Comparison of ENCODE assay signal across 11 cellular contexts in the genomic region with DNA sequence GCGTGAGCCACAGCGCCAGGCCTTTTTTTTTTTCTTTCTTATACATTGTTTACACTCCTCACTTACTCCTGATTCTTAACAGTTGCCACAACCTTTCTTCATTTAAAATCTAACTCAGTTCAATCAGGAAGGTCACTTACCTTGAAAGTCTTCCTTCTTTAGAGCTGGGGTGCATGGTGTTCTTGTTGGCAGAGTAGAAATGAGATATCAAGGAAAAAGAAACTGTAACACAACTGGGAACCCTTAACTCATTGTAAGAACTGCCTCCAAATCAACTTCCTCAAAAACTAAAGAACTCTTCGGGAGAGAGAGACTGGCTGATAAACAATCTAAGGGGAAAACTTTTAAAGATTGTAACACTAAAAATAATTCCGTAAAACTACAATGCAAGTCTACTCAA. TPM values are rescaled to one million over a fixed set of nuclear protein-coding genes. Genes with fewer than 3 reads are reported as not detected.
DNase-seq lines count a peak whose midpoint lies in the region; ATAC-seq, FAIRE-seq and TF ChIP-seq lines count a peak whose summit lies in the region.
"Had no signal": no experiment of that assay in that cellular context is flagged by ENCODE, and none has a peak within 500 bp of the region (broad histone marks: within the 10 kb centered on the region; RNA-seq: fewer than 3 reads in every experiment).

No MANE protein-coding gene starts in this region.

- H3K27me3 Mint-ChIP-seq in T-helper 1 cell treated with Interleukin-12 subunit alpha and Interleukin-12 subunit beta and Interleukin-4 antibody, amounts not matched to agents 30 μg/mL and 1 μg/mL, for 36 hours (ENCODE audit: low read depth) = no peaks in the 10 kb centered on the region
- H3K27me3 Mint-ChIP-seq: activated CD4-positive, alpha-beta memory T cell treated with anti-CD3 and anti-CD28 coated beads, Interleukin-2, amount 10 ng/mL, durations not matched to agents 7 days and 5 days had no signal

- peaks cover 2% of the 10 kb centered on the region for H3K36me3 Mint-ChIP-seq in T-helper 1 cell treated with Interleukin-12 subunit alpha and Interleukin-12 subunit beta and Interleukin-4 antibody, amounts not matched to agents 30 μg/mL and 1 μg/mL, for 36 hours (ENCODE audit: low read depth)

- H3K27me3 ChIP-seq in Loucy (ENCODE audit: insufficient read depth, low read length, poor library complexity, severe bottlenecking) (no peaks in the 10 kb centered on the region), K562 (ENCODE audit: control insufficient read depth in 2 of 2, insufficient read depth in 2 of 2, low read length in 2 of 2) (no peaks in the 10 kb centered on the region), smooth muscle cell (ENCODE audit: low read depth) (no peaks in the 10 kb centered on the region)
- H3K27me3 ChIP-seq: tibial artery had no signal

- WGBS in K562 (ENCODE audit: insufficient coverage, low coverage, missing lambda C conversion rate) = 23% methylated on average over 2 of the region's 4 CpGs
- 80% methylated on average over 4 of the region's 4 CpGs for WGBS in smooth muscle cell (ENCODE audit: low lambda C conversion rate)
- 77 to 79% methylated on average over 4 of the region's 4 CpGs for WGBS in lower leg skin, 2 donors

- no peak for TF ChIP-seq CTCF in Loucy (conservative IDR thresholded peaks at IDR 0.05; ENCODE audit: low read length)
- no peak for TF ChIP-seq CTCF in K562 (IDR thresholded peaks at IDR 0.05 in 2 of 3, conservative IDR thresholded peaks at IDR 0.05 in 1 of 3; ENCODE audit: insufficient read depth in 2 of 3, low read depth in 1 of 3, low read length in 3 of 3)
- no peak for TF ChIP-seq CTCF in smooth muscle cell (IDR thresholded peaks at IDR 0.05; ENCODE audit: borderline replicate concordance, insufficient read depth, poor library complexity, severe bottlenecking)
- no peak for TF ChIP-seq CTCF in lower leg skin (IDR thresholded peaks at IDR 0.05)

- TF ChIP-seq RAD21 in K562 (CRISPR knock-in tag; conservative IDR thresholded peaks at IDR 0.05 in 1 of 2, IDR thresholded peaks at IDR 0.05 in 1 of 2) = no peak

- no peak overlapping the region for H2AFZ ChIP-seq in Loucy (ENCODE audit: low read length)
- peak overlapping the region; percentile 47; the same call in 1 of the 2 replicates for H2AFZ ChIP-seq in K562 (ENCODE audit: low read depth, low read length)
- no peak overlapping the region for H2AFZ ChIP-seq in smooth muscle cell (ENCODE audit: low read depth)

- in situ Hi-C loops in K562 (cut with MboI) = no loop called here

- H3K36me3 ChIP-seq in Loucy (ENCODE audit: insufficient read depth, low read length) = no peaks in the 10 kb centered on the region
- H3K36me3 ChIP-seq in K562 (ENCODE audit: control insufficient read depth, insufficient read depth, low read length) = no peaks in the 10 kb centered on the region
- H3K36me3 ChIP-seq in smooth muscle cell (ENCODE audit: low read depth) = no peaks in the 10 kb centered on the region
- H3K36me3 ChIP-seq: tibial artery had no signal

- no peak for TF ChIP-seq EP300 in K562 (IDR thresholded peaks at IDR 0.05; ENCODE audit: low read length)

- ATAC-seq in K562 = no peak
- ATAC-seq in HG02970 (IDR thresholded peaks at IDR 0.05; ENCODE audit: low FRiP score, unreplicated experiment) = no peak

- H3K9me3 ChIP-seq in Loucy (ENCODE audit: insufficient read depth, low read depth, low read length) (no peaks in the 10 kb centered on the region), K562 (replicated peaks; ENCODE audit: control insufficient read depth, insufficient read depth, low read depth, low read length) (no peaks in the 10 kb centered on the region), smooth muscle cell (replicated peaks; ENCODE audit: low read depth) (no peaks in the 10 kb centered on the region)
- H3K9me3 ChIP-seq: tibial artery had no signal

- H3K4me2 ChIP-seq in Loucy (ENCODE audit: low read depth, low read length, poor library complexity, severe bottlenecking) = peak overlapping the region; percentile 71
- H3K4me2 ChIP-seq in K562 (ENCODE audit: insufficient read depth, low read length) = no peak overlapping the region
- peak overlapping the region; percentile 88 for H3K4me2 ChIP-seq in smooth muscle cell

- H3K4me3 ChIP-seq in Loucy (ENCODE audit: low read length, poor library complexity, severe bottlenecking) (peak overlapping the region; percentile 16), K562 (no peak overlapping the region), smooth muscle cell (peak overlapping the region; percentile 78), lower leg skin (ENCODE audit: low read depth, poor library complexity, severe bottlenecking) (no peak overlapping the region)

- H3K79me2 ChIP-seq in Loucy (ENCODE audit: insufficient read depth, low read length) (peaks cover 36% of the 10 kb centered on the region), K562 (ENCODE audit: control insufficient read depth, insufficient read depth, low read length) (peaks cover 8% of the 10 kb centered on the region; the same call in 2 of the 3 replicates), smooth muscle cell (ENCODE audit: low read depth) (peaks cover 15% of the 10 kb centered on the region)

- DNase-seq in T-helper 1 cell (no peak), K562 (ENCODE audit: extremely low read depth in 1 of 4, low spot score in 3 of 4) (no peak), smooth muscle cell (lab: John Stamatoyannopoulos, UW; ENCODE audit: unreplicated experiment) (no peak), NCI-H128 (lab: John Stamatoyannopoulos, UW; ENCODE audit: unreplicated experiment) (no peak), lower leg skin (ENCODE audit: low spot score in 2 of 2) (no peak)
- DNase-seq: activated CD4-positive, alpha-beta memory T cell treated with anti-CD3 and anti-CD28 coated beads, Interleukin-2, amount 10 ng/mL, durations not matched to agents 7 days and 5 days; head of caudate nucleus; tibial artery had no signal

- no TSS peak for BruUV-seq in K562 (replicated peaks; lab: Mats Ljungman, UMichigan)

- intact Hi-C loops in K562 (cut with micrococcal nuclease) = loop anchor here (2.0 kb wide), 1 partner anchor 55 kb away; no protein-coding TSS in a partner anchor
- intact Hi-C loops in lower leg skin (cut with DNase I; ENCODE audit: low total_unique reads) = no loop called here

- H3K27ac ChIP-seq in K562 (ENCODE audit: extremely low read depth, low read depth, low read length) = no peak overlapping the region; the same call in 2 of the 3 replicates
- peak overlapping the region; percentile 91 for H3K27ac ChIP-seq in smooth muscle cell (ENCODE audit: low read depth)

- H3K4me1 Mint-ChIP-seq in T-helper 1 cell treated with Interleukin-12 subunit alpha and Interleukin-12 subunit beta and Interleukin-4 antibody, amounts not matched to agents 30 μg/mL and 1 μg/mL, for 36 hours (ENCODE audit: low read depth) = peaks cover 23% of the 10 kb centered on the region

- H3F3A ChIP-seq in Loucy (ENCODE audit: low read depth) = no peaks in the 10 kb centered on the region
- peaks cover 12% of the 10 kb centered on the region for H3F3A ChIP-seq in smooth muscle cell (ENCODE audit: low read depth)

- H3K9ac ChIP-seq in Loucy (ENCODE audit: low read depth, low read length, poor library complexity, severe bottlenecking) (peak overlapping the region; percentile 41), K562 (ENCODE audit: insufficient read depth in 1 of 2, low read depth in 2 of 2, low read length in 2 of 2) (no peak overlapping the region), smooth muscle cell (ENCODE audit: low read depth) (no peak overlapping the region)

- TF ChIP-seq POLR2A in K562 (conservative IDR thresholded peaks at IDR 0.05) (no peak), lower leg skin (IDR thresholded peaks at IDR 0.05) (no peak)

- H3K9me1 ChIP-seq in K562 (ENCODE audit: control insufficient read depth, insufficient read depth, low read length) = no peaks in the 10 kb centered on the region

- peaks cover 23% of the 10 kb centered on the region for H4K20me1 ChIP-seq in Loucy (ENCODE audit: insufficient read depth, low read length, poor library complexity, severe bottlenecking)
- H4K20me1 ChIP-seq in K562 (replicated peaks; ENCODE audit: control insufficient read depth, insufficient read depth, low read length) = peaks cover 11% of the 10 kb centered on the region; the same call in 1 of the 2 replicates
- peaks cover 30% of the 10 kb centered on the region for H4K20me1 ChIP-seq in smooth muscle cell (ENCODE audit: low read depth)

- POLR2A ChIA-PET in K562 (lab: Yijun Ruan, JAX) = interaction anchor here (2.0 kb wide), 1 partner anchor 11 kb away, joined by 7 read pairs; no protein-coding TSS in a partner anchor

- peak overlapping the region; percentile 6 for H3K4me3 Mint-ChIP-seq in T-helper 1 cell treated with Interleukin-12 subunit alpha and Interleukin-12 subunit beta and Interleukin-4 antibody, amounts not matched to agents 30 μg/mL and 1 μg/mL, for 36 hours

- CTCF ChIA-PET in K562 (lab: Yijun Ruan, JAX; ENCODE audit: low intra/inter-chr PET ratio) = interaction anchor here (0.7 kb wide), 1 partner anchor 51 kb away, joined by 3 read pairs; no protein-coding TSS in a partner anchor

- no peaks in the 10 kb centered on the region for H3K9me3 Mint-ChIP-seq in T-helper 1 cell treated with Interleukin-12 subunit alpha and Interleukin-12 subunit beta and Interleukin-4 antibody, amounts not matched to agents 30 μg/mL and 1 μg/mL, for 36 hours
- H3K9me3 Mint-ChIP-seq: activated CD4-positive, alpha-beta memory T cell treated with anti-CD3 and anti-CD28 coated beads, Interleukin-2, amount 10 ng/mL, durations not matched to agents 7 days and 5 days had no signal

- peaks cover 49% of the 10 kb centered on the region for H3K4me1 ChIP-seq in Loucy (ENCODE audit: insufficient read depth, low read length, poor library complexity, severe bottlenecking)
- peaks cover 16 to 23% of the 10 kb centered on the region in 2 experiments; a peak in 4 of 5 replicates for H3K4me1 ChIP-seq in K562 (replicated peaks in 1 of 2; ENCODE audit: control insufficient read depth in 2 of 2, insufficient read depth in 2 of 2, low read length in 2 of 2)
- peaks cover 23% of the 10 kb centered on the region for H3K4me1 ChIP-seq in smooth muscle cell (ENCODE audit: low read depth)

- no peaks in the 10 kb centered on the region for H3K9me2 ChIP-seq in Loucy (replicated peaks; ENCODE audit: low read depth, low read length)

- no peak overlapping the region for H3K27ac Mint-ChIP-seq in T-helper 1 cell treated with Interleukin-12 subunit alpha and Interleukin-12 subunit beta and Interleukin-4 antibody, amounts not matched to agents 30 μg/mL and 1 μg/mL, for 36 hours

- FAIRE-seq in K562 (lab: Jason Lieb, UNC) = no peak

RNA-seq across cellular contexts. Expression of a gene that starts 1.4 kb away (rescaled TPM):
- 8.2 and 14.3 TPM in 2 replicates for total RNA-seq in K562 (2011; cell fraction: chromatin; rRNA removed; ENCODE audit: low replicate concordance)
- 3.8 and 3.9 TPM in 2 replicates for total RNA-seq in K562 (2011; cell fraction: nucleolus; rRNA removed)
- total RNA-seq in K562 (2011; cell fraction: nucleoplasm; rRNA removed) = 5.7 and 9.1 TPM in 2 replicates
- total RNA-seq in K562 (2014; rRNA removed) = 6.8 and 7.1 TPM in 2 replicates
- 9.0 and 9.9 TPM in 2 replicates for total RNA-seq in K562 (2014; rRNA removed; fragmentation: Illumina TruSeq; extraction: Trizol)
- 10.5 and 12.3 TPM in 2 replicates for total RNA-seq in K562 (2015; rRNA removed; fragmentation: Illumina TruSeq; extraction: Trizol)
- total RNA-seq in K562 (2021) = 6.9 and 8.0 TPM in 2 replicates
- polyA plus RNA-seq in K562 (2011; rRNA removed) = 4.6 and 8.9 TPM in 2 replicates
- polyA plus RNA-seq in K562 (2011; cell fraction: cytosol; rRNA removed) = 1.5 and 3.5 TPM in 2 replicates
- polyA plus RNA-seq in K562 (2011; cell fraction: nucleus; rRNA removed) = 3.4 and 6.7 TPM in 2 replicates
- polyA plus RNA-seq in K562 (2012) = 6.2 and 7.8 TPM in 2 replicates
- polyA plus RNA-seq in K562 (2014; fragmentation: Illumina TruSeq; extraction: Trizol) = 6.9 and 7.5 TPM in 2 replicates
- polyA plus RNA-seq in K562 (2014; fragmentation: Nextera tagmentation; extraction: Ambion mirVana) = 1 to 10 TPM; 2.8 to 3.5 TPM
- polyA plus RNA-seq in K562 (2014; rRNA removed) = 3.6 and 4.1 TPM in 2 replicates
- 8.7 and 11.9 TPM in 2 replicates for polyA minus RNA-seq in K562 (2011; rRNA and poly(A)+ RNA removed)
- polyA minus RNA-seq in K562 (2011; cell fraction: cytosol; rRNA and poly(A)+ RNA removed) = 5.1 and 7.0 TPM in 2 replicates
- 4.1 and 6.9 TPM in 2 replicates for polyA minus RNA-seq in K562 (2011; cell fraction: nucleus; rRNA and poly(A)+ RNA removed)
- total RNA-seq in smooth muscle cell = 30.2 and 38.0 TPM in 2 replicates
- polyA plus RNA-seq in smooth muscle cell = 23.1 and 38.4 TPM in 2 replicates
- total RNA-seq in lower leg skin = 10 to 100 TPM; 41.8 to 49.0 (median 44.5) TPM

RNA-seq across cellular contexts. Expression of a gene that starts 26.4 kb away (rescaled TPM):
- total RNA-seq in K562 (2011; cell fraction: chromatin; rRNA removed; ENCODE audit: low replicate concordance) = 0.62 TPM in 1 of 2 replicates, not detected in the other
- total RNA-seq in K562 (2011; cell fraction: nucleolus; rRNA removed) = not detected in 2 replicates
- not detected in 2 replicates for total RNA-seq in K562 (2011; cell fraction: nucleoplasm; rRNA removed)
- total RNA-seq in K562 (2014; rRNA removed) (0.45 and 0.69 TPM in 2 replicates), K562 (2014; rRNA removed; fragmentation: Illumina TruSeq; extraction: Trizol) (0.62 TPM in 1 of 2 replicates, not detected in the other), K562 (2015; rRNA removed; fragmentation: Illumina TruSeq; extraction: Trizol) (0.76 and 0.87 TPM in 2 replicates), K562 (2021) (0.16 and 0.34 TPM in 2 replicates), smooth muscle cell (2.1 TPM in 1 of 2 replicates, not detected in the other), lower leg skin (1 to 10 TPM in 2 of 4 donors, under 1 TPM in 2; 0.30 to 3.7 (median 1.6) TPM)
- polyA plus RNA-seq in K562 (2011; rRNA removed) (0.59 and 0.70 TPM in 2 replicates), K562 (2014; fragmentation: Illumina TruSeq; extraction: Trizol) (0.75 and 0.89 TPM in 2 replicates), K562 (2014; fragmentation: Nextera tagmentation; extraction: Ambion mirVana) (1 to 10 TPM in 1 of 2 experiments, under 1 TPM in 1; 0.88 to 1.1 TPM), K562 (2014; rRNA removed) (0.90 and 1.2 TPM in 2 replicates), smooth muscle cell (0.43 TPM in 1 of 2 replicates, not detected in the other)
- 0.24 and 0.40 TPM in 2 replicates for polyA plus RNA-seq in K562 (2011; cell fraction: cytosol; rRNA removed)
- 1.0 and 1.4 TPM in 2 replicates for polyA plus RNA-seq in K562 (2011; cell fraction: nucleus; rRNA removed)
- 0.49 and 1.4 TPM in 2 replicates for polyA plus RNA-seq in K562 (2012)
- not detected in 2 replicates for polyA minus RNA-seq in K562 (2011; rRNA and poly(A)+ RNA removed)
- not detected in 2 replicates for polyA minus RNA-seq in K562 (2011; cell fraction: cytosol; rRNA and poly(A)+ RNA removed)
- polyA minus RNA-seq in K562 (2011; cell fraction: nucleus; rRNA and poly(A)+ RNA removed) = not detected in 2 replicates

Comparison
In these comparisons a context has a peak if more than half of its experiments do, and no peak if none do; other contexts are left out.
1. H3K4me3 ChIP-seq: peak in Loucy (single experiment) and smooth muscle cell (single experiment); none in K562 (single experiment) and lower leg skin (single experiment).